ENCODE assay signal across 8 cellular contexts in the genomic region with DNA sequence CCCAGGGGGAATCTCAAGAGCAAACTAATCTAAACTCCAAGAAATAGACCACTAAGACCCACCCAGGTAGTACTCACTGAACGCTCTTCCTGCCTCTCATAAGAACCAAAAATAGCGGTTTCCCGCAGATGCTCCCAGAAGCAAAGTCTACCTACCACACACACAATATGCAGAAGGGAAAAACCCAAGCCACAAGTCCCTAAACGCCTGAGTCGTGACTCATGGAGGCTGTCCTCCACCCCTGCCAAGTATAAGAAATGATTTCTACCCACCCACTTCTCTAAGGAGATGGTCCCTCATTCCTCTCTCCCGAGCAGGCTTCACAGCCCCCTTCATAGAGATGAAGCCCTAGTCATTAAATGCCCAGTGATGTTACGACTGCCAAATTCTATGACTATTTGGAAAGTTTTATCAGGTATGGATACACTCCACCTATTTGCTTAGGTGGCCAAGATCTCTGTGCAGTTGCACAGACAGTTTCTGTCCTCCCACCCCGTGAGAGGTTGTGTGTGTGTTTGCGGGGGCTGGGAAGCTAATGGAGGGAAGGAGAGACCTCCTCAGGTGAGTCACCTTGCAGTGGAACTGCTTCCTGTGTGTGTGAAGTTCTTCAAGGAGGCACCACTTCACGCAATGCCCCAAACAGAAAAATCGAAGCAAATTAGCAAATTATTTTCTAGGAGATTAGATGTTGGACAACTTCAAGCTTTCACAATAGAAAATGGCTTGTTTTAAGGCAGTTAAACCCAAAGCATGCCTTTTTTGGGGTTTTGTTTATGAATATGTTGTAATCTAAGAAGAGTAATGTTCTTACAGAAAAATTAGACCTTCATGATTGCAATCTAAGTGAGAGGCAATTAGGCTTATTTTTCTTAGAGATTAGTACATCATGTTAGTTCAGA.
DNase-seq lines count a peak whose midpoint lies in the region; ATAC-seq, FAIRE-seq and TF ChIP-seq lines count a peak whose summit lies in the region.

No MANE protein-coding gene starts in this region.

- ATAC-seq in GM21576 (IDR thresholded peaks at IDR 0.05; ENCODE audit: unreplicated experiment) (peak; percentile 68), GM19395 (IDR thresholded peaks at IDR 0.05; ENCODE audit: unreplicated experiment) (no peak)

- DNase-seq in SK-N-MC (ENCODE audit: low read depth, low spot score) (no peak), keratinocyte (ENCODE audit: low read depth, low spot score) (peak; percentile 77), COLO829 (ENCODE audit: low spot score) (no peak), NAMALWA (ENCODE audit: low spot score) (no peak)
- peak; percentile 65 for DNase-seq in stimulated activated CD4-positive, alpha-beta T cell treated with anti-CD3 and anti-CD28 coated beads, Interleukin-4, amount 100 ng/mL, for 1 hour

- H3K27me3 ChIP-seq in keratinocyte (ENCODE audit: control insufficient read depth, extremely low read depth, insufficient read depth, low read length): no peaks in the 10 kb centered on the region

- TF ChIP-seq CTCF in keratinocyte (optimal IDR thresholded peaks at IDR 0.05 in 1 of 3, IDR thresholded peaks at IDR 0.05 in 1 of 3, conservative IDR thresholded peaks at IDR 0.05 in 1 of 3; ENCODE audit: extremely low read depth in 1 of 3, insufficient read depth in 2 of 3, low read length in 3 of 3): no peak

- H3K4me3 ChIP-seq in SK-N-MC (no peak overlapping the region), keratinocyte (ENCODE audit: control insufficient read depth in 2 of 3, extremely low read depth in 1 of 3, insufficient read depth in 2 of 3, low read depth in 1 of 3, low read length in 3 of 3) (peak overlapping the region; percentile 22 to 62 (median 51))

- H4K20me1 ChIP-seq in keratinocyte (ENCODE audit: control insufficient read depth, extremely low read depth, insufficient read depth, low read length): no peaks in the 10 kb centered on the region

- H3K9me1 ChIP-seq in keratinocyte (ENCODE audit: control insufficient read depth, extremely low read depth, insufficient read depth, low read length): no peaks in the 10 kb centered on the region

- no peaks in the 10 kb centered on the region for H3K36me3 ChIP-seq in SK-N-MC (ENCODE audit: insufficient read depth, low read length)
- H3K36me3 ChIP-seq in keratinocyte (ENCODE audit: control insufficient read depth in 2 of 2, extremely low read depth in 1 of 2, insufficient read depth in 2 of 2, low read length in 2 of 2): no peaks in the 10 kb centered on the region

- no peaks in the 10 kb centered on the region for H3K9me3 ChIP-seq in SK-N-MC (ENCODE audit: low read depth, low read length)
- no peaks in the 10 kb centered on the region for H3K9me3 ChIP-seq in keratinocyte (ENCODE audit: control insufficient read depth, low read depth, low read length)

- peak; percentile 80 for FAIRE-seq in keratinocyte (lab: Jason Lieb, UNC)

- peak overlapping the region; percentile 44 for H3K9ac ChIP-seq in SK-N-MC (ENCODE audit: insufficient read length)
- peak overlapping the region; percentile 91 for H3K9ac ChIP-seq in keratinocyte (ENCODE audit: control insufficient read depth, extremely low read depth, insufficient read depth, low read length)

- H3K4me2 ChIP-seq in keratinocyte (ENCODE audit: control insufficient read depth, extremely low read depth, insufficient read depth, low read depth, low read length): peak overlapping the region; percentile 88

- H3K27ac ChIP-seq in SK-N-MC (peak overlapping the region; percentile 82), angular gyrus (ENCODE audit: low read depth, low read length) (peak overlapping the region; percentile 69), keratinocyte (ENCODE audit: control insufficient read depth, insufficient read depth, low read length) (peak overlapping the region; percentile 97)

- H3K4me1 ChIP-seq in keratinocyte (ENCODE audit: control insufficient read depth, extremely low read depth, insufficient read depth, low read length): peaks cover 34% of the 10 kb centered on the region

- no peaks in the 10 kb centered on the region for H3K79me2 ChIP-seq in keratinocyte (ENCODE audit: control insufficient read depth, insufficient read depth, low read length)

- dilution Hi-C loops in keratinocyte (cut with MboI; ENCODE audit: extremely low pct_ligation_motif_present, low sequenced_read_pairs): no loop called here

- peak overlapping the region; percentile 32 for H2AFZ ChIP-seq in keratinocyte (ENCODE audit: control insufficient read depth, low read length)

Comparison
In these comparisons a context has a peak if more than half of its experiments do, and no peak if none do; other contexts are left out.
1. DNase-seq: peak in keratinocyte (single experiment) and stimulated activated CD4-positive, alpha-beta T cell treated with anti-CD3 and anti-CD28 coated beads, Interleukin-4, amount 100 ng/mL, for 1 hour (single experiment); none in SK-N-MC (single experiment), COLO829 (single experiment) and NAMALWA (single experiment).
2. Peak in every context shown above with its lines, with median percentiles within 50 percentile points of each other: H3K27ac ChIP-seq.